ENCODE assay signal across 28 cellular contexts in genomic region chr2:140761807-140762206, GRCh38.
"Had no signal": no experiment of that assay in that cellular context is flagged by ENCODE, and none has a peak within 500 bp of the region (broad histone marks: within the 10 kb centered on the region; RNA-seq: fewer than 3 reads in every experiment).

No MANE protein-coding gene starts in this region.

- H3K27me3 ChIP-seq: colonic mucosa, dorsolateral prefrontal cortex, esophagus muscularis mucosa, esophagus squamous epithelium, foreskin keratinocyte, gastrocnemius medialis, gastroesophageal sphincter, heart left ventricle, heart right ventricle had no signal

- FAIRE-seq: colon, endometrium, endothelial cell of umbilical vein, frontal cortex had no signal

- DNase-seq: colonic mucosa; cortex of kidney; dermis blood vessel endothelial cell; dorsolateral prefrontal cortex; effector CD4-positive, alpha-beta T cell; effector CD8-positive, alpha-beta T cell; effector memory CD4-positive, alpha-beta T cell; effector memory CD8-positive, alpha-beta T cell; endodermal cell; erythroblast; esophagus squamous epithelium; foreskin fibroblast; foreskin keratinocyte; foreskin melanocyte; gastrocnemius medialis; glutamatergic neuron; head of caudate nucleus; heart left ventricle; heart right ventricle had no signal

- H3K4me3 ChIP-seq: colonic mucosa, coronary artery, dorsolateral prefrontal cortex, esophagus muscularis mucosa, esophagus squamous epithelium, gastrocnemius medialis, gastroesophageal sphincter, heart left ventricle, heart right ventricle had no signal

- H3K36me3 ChIP-seq: colonic mucosa, esophagus muscularis mucosa, esophagus squamous epithelium, gastrocnemius medialis, gastroesophageal sphincter, heart left ventricle, heart right ventricle had no signal

- ATAC-seq: effector memory CD8-positive, alpha-beta T cell; esophagus mucosa; foreskin keratinocyte; gastrocnemius medialis; gastroesophageal sphincter; heart left ventricle; heart right ventricle had no signal

- H3K4me1 ChIP-seq: colonic mucosa, esophagus muscularis mucosa, esophagus squamous epithelium, foreskin keratinocyte, gastrocnemius medialis, gastroesophageal sphincter, heart left ventricle, heart right ventricle had no signal

- H3K27ac ChIP-seq: colonic mucosa, coronary artery, dorsolateral prefrontal cortex, epithelial cell of prostate, esophagus muscularis mucosa, esophagus squamous epithelium, foreskin keratinocyte, gastrocnemius medialis, gastroesophageal sphincter, heart left ventricle, heart right ventricle had no signal

- H3K9me3 ChIP-seq: colonic mucosa, esophagus muscularis mucosa, esophagus squamous epithelium, gastrocnemius medialis, gastroesophageal sphincter had no signal
